Comparison of ENCODE assay signal across 1 cellular context in the genomic region with DNA sequence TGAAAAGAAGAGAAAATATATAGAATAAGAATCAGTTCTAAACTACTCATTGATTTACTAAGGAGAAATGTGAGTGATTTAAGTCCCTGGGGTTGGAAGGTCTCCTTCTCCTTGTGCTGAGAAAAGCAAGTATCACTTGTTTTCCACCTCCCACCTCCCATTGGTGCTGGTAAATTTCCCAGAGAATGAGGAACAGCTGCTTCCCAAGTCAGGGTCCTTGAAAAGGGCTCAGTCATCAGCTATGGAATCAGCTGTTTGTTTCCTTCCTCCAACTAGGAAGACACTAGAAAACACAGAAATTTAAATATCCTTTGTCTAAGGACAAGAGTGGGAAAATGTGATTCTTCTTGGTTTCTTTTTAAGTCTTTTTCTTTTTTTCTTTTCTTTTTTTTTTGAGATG.
TF ChIP-seq lines count a peak whose summit lies in the region.

No MANE protein-coding gene starts in this region.

TF ChIP-seq in HepG2, 621 proteins besides CTCF, POLR2A, EP300 and RAD21 (continued from another document):
- TF ChIP-seq, protein P1, sequence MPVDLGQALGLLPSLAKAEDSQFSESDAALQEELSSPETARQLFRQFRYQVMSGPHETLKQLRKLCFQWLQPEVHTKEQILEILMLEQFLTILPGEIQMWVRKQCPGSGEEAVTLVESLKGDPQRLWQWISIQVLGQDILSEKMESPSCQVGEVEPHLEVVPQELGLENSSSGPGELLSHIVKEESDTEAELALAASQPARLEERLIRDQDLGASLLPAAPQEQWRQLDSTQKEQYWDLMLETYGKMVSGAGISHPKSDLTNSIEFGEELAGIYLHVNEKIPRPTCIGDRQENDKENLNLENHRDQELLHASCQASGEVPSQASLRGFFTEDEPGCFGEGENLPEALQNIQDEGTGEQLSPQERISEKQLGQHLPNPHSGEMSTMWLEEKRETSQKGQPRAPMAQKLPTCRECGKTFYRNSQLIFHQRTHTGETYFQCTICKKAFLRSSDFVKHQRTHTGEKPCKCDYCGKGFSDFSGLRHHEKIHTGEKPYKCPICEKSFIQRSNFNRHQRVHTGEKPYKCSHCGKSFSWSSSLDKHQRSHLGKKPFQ (CRISPR knock-in tag; IDR thresholded peaks at IDR 0.05; ENCODE audit: insufficient replicate concordance), result no peak
- TF ChIP-seq SRY (CRISPR knock-in tag; IDR thresholded peaks at IDR 0.05) (no peak), KAT7 (CRISPR knock-in tag; IDR thresholded peaks at IDR 0.05; ENCODE audit: borderline replicate concordance) (no peak), SIN3B (IDR thresholded peaks at IDR 0.05; ENCODE audit: low read length) (no peak), POLR2AphosphoS2 (IDR thresholded peaks at IDR 0.05; ENCODE audit: low read depth, low read length) (no peak), XRCC5 (optimal IDR thresholded peaks at IDR 0.05; ENCODE audit: low read length) (no peak), ZNF569 (CRISPR knock-in tag; IDR thresholded peaks at IDR 0.05; ENCODE audit: borderline replicate concordance) (no peak), ZNF83 (CRISPR knock-in tag; IDR thresholded peaks at IDR 0.05; ENCODE audit: borderline replicate concordance) (no peak), ZNF75D (CRISPR knock-in tag; IDR thresholded peaks at IDR 0.05; ENCODE audit: borderline replicate concordance) (no peak), NR2F1 (CRISPR knock-in tag; IDR thresholded peaks at IDR 0.05) (no peak), KLF11 (CRISPR knock-in tag; IDR thresholded peaks at IDR 0.05) (no peak), PAX8 (CRISPR knock-in tag; IDR thresholded peaks at IDR 0.05; ENCODE audit: borderline replicate concordance) (no peak)
- TF ChIP-seq, protein P2, sequence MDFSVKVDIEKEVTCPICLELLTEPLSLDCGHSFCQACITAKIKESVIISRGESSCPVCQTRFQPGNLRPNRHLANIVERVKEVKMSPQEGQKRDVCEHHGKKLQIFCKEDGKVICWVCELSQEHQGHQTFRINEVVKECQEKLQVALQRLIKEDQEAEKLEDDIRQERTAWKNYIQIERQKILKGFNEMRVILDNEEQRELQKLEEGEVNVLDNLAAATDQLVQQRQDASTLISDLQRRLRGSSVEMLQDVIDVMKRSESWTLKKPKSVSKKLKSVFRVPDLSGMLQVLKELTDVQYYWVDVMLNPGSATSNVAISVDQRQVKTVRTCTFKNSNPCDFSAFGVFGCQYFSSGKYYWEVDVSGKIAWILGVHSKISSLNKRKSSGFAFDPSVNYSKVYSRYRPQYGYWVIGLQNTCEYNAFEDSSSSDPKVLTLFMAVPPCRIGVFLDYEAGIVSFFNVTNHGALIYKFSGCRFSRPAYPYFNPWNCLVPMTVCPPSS (IDR thresholded peaks at IDR 0.05), result no peak
